9 cellular contexts compared by ENCODE assay signal in genomic region chr10:89389254-89389653, GRCh38. TPM values are rescaled to one million over a fixed set of nuclear protein-coding genes. Genes with fewer than 3 reads are reported as not detected.
A peak's percentile ranks its signal among the peaks of the same experiment; 100 is the strongest.
DNase-seq lines count a peak whose midpoint lies in the region; ATAC-seq and TF ChIP-seq lines count a peak whose summit lies in the region.
"Had no signal": no experiment of that assay in that cellular context is flagged by ENCODE, and none has a peak within 500 bp of the region (broad histone marks: within the 10 kb centered on the region; RNA-seq: fewer than 3 reads in every experiment).

No MANE protein-coding gene starts in this region.

- H3K27me3 ChIP-seq in heart right ventricle: no peaks in the 10 kb centered on the region
- no peaks in the 10 kb centered on the region for H3K27me3 ChIP-seq in PC-3 (ENCODE audit: low read length)
- no peaks in the 10 kb centered on the region for H3K27me3 ChIP-seq in upper lobe of right lung
- H3K27me3 ChIP-seq in colonic mucosa: no peaks in the 10 kb centered on the region

- H3K4me3 Mint-ChIP-seq in stimulated activated memory B cell treated with anti-CD40 and anti-IgM and Interleukin-4, amounts not matched to agents 10 μg/mL and 1 μg/mL and 100 μg/mL, for 72 hours: no peak overlapping the region
- H3K4me3 Mint-ChIP-seq: dendritic cell treated with granulocyte-macrophage colony-stimulating factor and Interleukin-4, amounts not matched to agents 40 ng/mL and 50 ng/mL, for 4 days had no signal

- H3K4me3 ChIP-seq in heart right ventricle (no peak overlapping the region), PC-3 (ENCODE audit: low read length) (no peak overlapping the region), fibroblast of pulmonary artery (replicated peaks; ENCODE audit: low read depth, low read length) (no peak overlapping the region), upper lobe of right lung (no peak overlapping the region), colonic mucosa (no peak overlapping the region)

- TF ChIP-seq CTCF in heart right ventricle (IDR thresholded peaks at IDR 0.05): peak in 7 of 9 donors; percentile 33 to 66 (median 55)
- TF ChIP-seq CTCF in PC-3 (conservative IDR thresholded peaks at IDR 0.05; ENCODE audit: low read depth, low read length): peak; percentile 71
- TF ChIP-seq CTCF in fibroblast of pulmonary artery (IDR thresholded peaks at IDR 0.05; ENCODE audit: low read length, missing control alignments): peak; percentile 50
- TF ChIP-seq CTCF in upper lobe of right lung (IDR thresholded peaks at IDR 0.05): peak; percentile 33
- TF ChIP-seq CTCF in colonic mucosa (IDR thresholded peaks at IDR 0.05): no peak

- H3K9me3 Mint-ChIP-seq in stimulated activated memory B cell treated with anti-CD40 and anti-IgM and Interleukin-4, amounts not matched to agents 10 μg/mL and 1 μg/mL and 100 μg/mL, for 72 hours: no peaks in the 10 kb centered on the region
- H3K9me3 Mint-ChIP-seq: dendritic cell treated with granulocyte-macrophage colony-stimulating factor and Interleukin-4, amounts not matched to agents 40 ng/mL and 50 ng/mL, for 4 days had no signal

- BruUV-seq in PC-3 (replicated peaks; lab: Mats Ljungman, UMichigan): no TSS peak

- peaks cover 17% of the 10 kb centered on the region for H3K79me2 ChIP-seq in PC-3 (ENCODE audit: low read length)

- H2AFZ ChIP-seq in PC-3 (ENCODE audit: low read length): no peak overlapping the region

- no peaks in the 10 kb centered on the region for H3K36me3 Mint-ChIP-seq in stimulated activated memory B cell treated with anti-CD40 and anti-IgM and Interleukin-4, amounts not matched to agents 10 μg/mL and 1 μg/mL and 100 μg/mL, for 72 hours

- H3K9ac ChIP-seq in PC-3 (ENCODE audit: low read length): no peak overlapping the region
- H3K9ac ChIP-seq in colonic mucosa (ENCODE audit: low read depth in 2 of 2, low read length in 2 of 2): no peak overlapping the region

- H4K20me1 ChIP-seq in PC-3 (ENCODE audit: low read length): no peaks in the 10 kb centered on the region

- no peak overlapping the region for H3K4me2 ChIP-seq in PC-3 (ENCODE audit: low read length)

- H3K27ac Mint-ChIP-seq in stimulated activated memory B cell treated with anti-CD40 and anti-IgM and Interleukin-4, amounts not matched to agents 10 μg/mL and 1 μg/mL and 100 μg/mL, for 72 hours: no peak overlapping the region
- H3K27ac Mint-ChIP-seq: dendritic cell treated with granulocyte-macrophage colony-stimulating factor and Interleukin-4, amounts not matched to agents 40 ng/mL and 50 ng/mL, for 4 days had no signal

- H3K36me3 ChIP-seq in heart right ventricle (no peaks in the 10 kb centered on the region), PC-3 (ENCODE audit: low read depth, low read length) (no peaks in the 10 kb centered on the region), upper lobe of right lung (no peaks in the 10 kb centered on the region), colonic mucosa (no peaks in the 10 kb centered on the region)

- no peaks in the 10 kb centered on the region for H3K9me2 ChIP-seq in PC-3 (replicated peaks; ENCODE audit: low read length)

- H3K4me1 ChIP-seq in heart right ventricle (peaks cover 0 to 51% (median 31%) of the 10 kb centered on the region in 9 donors), PC-3 (ENCODE audit: insufficient read depth, low read length) (peaks cover 27% of the 10 kb centered on the region), upper lobe of right lung (peaks cover 20% of the 10 kb centered on the region), colonic mucosa (no peaks in the 10 kb centered on the region)

- peak overlapping the region in 1 of 10 donors; percentile 32 for H3K27ac ChIP-seq in heart right ventricle
- H3K27ac ChIP-seq in PC-3 (ENCODE audit: low read length): no peak overlapping the region
- no peak overlapping the region for H3K27ac ChIP-seq in upper lobe of right lung
- H3K27ac ChIP-seq in colonic mucosa: no peak overlapping the region

- CTCF ChIA-PET in PC-3 (lab: Charles Lee): interaction anchor here (0.5 to 1.1 kb wide), 5 partner anchors 20 to 1531 kb away, joined by 3 to 5 read pairs (median 5); no protein-coding TSS in a partner anchor

- peaks cover 26% of the 10 kb centered on the region for H3K4me1 Mint-ChIP-seq in stimulated activated memory B cell treated with anti-CD40 and anti-IgM and Interleukin-4, amounts not matched to agents 10 μg/mL and 1 μg/mL and 100 μg/mL, for 72 hours

- DNase-seq in heart right ventricle: no peak
- no peak for DNase-seq in left ventricle myocardium superior
- DNase-seq in PC-3: peak; percentile 66
- peak; percentile 70 for DNase-seq in fibroblast of pulmonary artery (ENCODE audit: low read depth)
- DNase-seq in upper lobe of right lung: no peak
- DNase-seq in stimulated activated CD4-positive, alpha-beta T cell treated with anti-CD3 and anti-CD28 coated beads, Interleukin-4, amount 100 ng/mL, for 1 hour: no peak
- no peak for DNase-seq in colonic mucosa

- POLR2A ChIA-PET in PC-3 (lab: Charles Lee; ENCODE audit: unreplicated experiment): no interaction called here

- ATAC-seq in heart right ventricle (no peak), left ventricle myocardium superior (no peak), PC-3 (peak; percentile 25), upper lobe of right lung (no peak)
- no peak for ATAC-seq in stimulated activated memory B cell treated with anti-CD40 and anti-IgM and Interleukin-4, amounts not matched to agents 10 μg/mL and 1 μg/mL and 100 μg/mL, for 72 hours

- H3K9me3 ChIP-seq in heart right ventricle: no peaks in the 10 kb centered on the region
- H3K9me3 ChIP-seq in PC-3 (ENCODE audit: low read length): no peaks in the 10 kb centered on the region
- H3K9me3 ChIP-seq in upper lobe of right lung: no peaks in the 10 kb centered on the region
- H3K9me3 ChIP-seq in colonic mucosa: no peaks in the 10 kb centered on the region

- H3F3A ChIP-seq in PC-3 (ENCODE audit: low read length, unreplicated experiment): peaks cover 3% of the 10 kb centered on the region

- WGBS in heart right ventricle, 2 donors: 70% methylated on average over 1 of the region's 1 CpG

- intact Hi-C loops in heart right ventricle (cut with DNase I) (loop anchor here in 2 of 10 donors (2.0 to 5.0 kb wide), 2 partner anchors 14 to 132 kb away; no protein-coding TSS in a partner anchor), left ventricle myocardium superior (cut with micrococcal nuclease) (no loop called here), PC-3 (cut with micrococcal nuclease) (loop anchor here (1.0 to 5.0 kb wide), 4 partner anchors 20 to 172 kb away; partner anchors contain the start of genes IFIT2 and IFIT3), upper lobe of right lung (cut with DNase I) (no loop called here), colonic mucosa (cut with DNase I) (no loop called here)

- H3K27me3 Mint-ChIP-seq in stimulated activated memory B cell treated with anti-CD40 and anti-IgM and Interleukin-4, amounts not matched to agents 10 μg/mL and 1 μg/mL and 100 μg/mL, for 72 hours: no peaks in the 10 kb centered on the region
- H3K27me3 Mint-ChIP-seq: dendritic cell treated with granulocyte-macrophage colony-stimulating factor and Interleukin-4, amounts not matched to agents 40 ng/mL and 50 ng/mL, for 4 days had no signal

RNA-seq across cellular contexts. Expression of gene IFIT1, which starts 3.2 kb away (rescaled TPM):
- 10 to 100 TPM; 18.8 to 50.1 (median 30.1) TPM for total RNA-seq in heart right ventricle
- polyA plus RNA-seq in heart right ventricle: 10 to 100 TPM in 1 of 2 donors, 1 to 10 TPM in 1; 5.1 to 20.8 TPM
- 48.0 TPM for total RNA-seq in left ventricle myocardium superior
- 14.1 and 19.6 TPM in 2 replicates for total RNA-seq in PC-3 (2014; rRNA removed)
- 51.1 TPM for total RNA-seq in upper lobe of right lung
- total RNA-seq in colonic mucosa: 1 to 10 TPM; 1.9 to 5.4 TPM

RNA-seq across cellular contexts. Expression of gene IFIT1B, which starts 11.4 kb away (rescaled TPM):
- total RNA-seq in heart right ventricle (under 1 TPM in 1 of 10 donors, not detected in 9; 0.21 TPM), left ventricle myocardium superior (not detected), PC-3 (2014; rRNA removed) (not detected in 2 replicates), upper lobe of right lung (not detected), colonic mucosa (not detected)
- not detected for polyA plus RNA-seq in heart right ventricle

RNA-seq across cellular contexts. Expression of gene IFIT5, which starts 25.1 kb away (rescaled TPM):
- total RNA-seq in heart right ventricle (10 to 100 TPM in 8 of 10 donors, 1 to 10 TPM in 2; 8.3 to 16.9 (median 11.2) TPM), left ventricle myocardium superior (8.1 TPM), PC-3 (2014; rRNA removed) (8.9 and 10.7 TPM in 2 replicates), upper lobe of right lung (24.4 TPM), colonic mucosa (1 to 10 TPM; 6.1 to 7.5 TPM)
- 1 to 10 TPM; 5.4 to 7.0 TPM for polyA plus RNA-seq in heart right ventricle

Comparison
In these comparisons a context has a peak if more than half of its experiments do, and no peak if none do; other contexts are left out.
1. DNase-seq: peak in PC-3 (single experiment) and fibroblast of pulmonary artery (single experiment); none in heart right ventricle (0 of 2), left ventricle myocardium superior (single experiment), upper lobe of right lung (single experiment), stimulated activated CD4-positive, alpha-beta T cell treated with anti-CD3 and anti-CD28 coated beads, Interleukin-4, amount 100 ng/mL, for 1 hour (single experiment) and colonic mucosa (single experiment).